In the genomic region with DNA sequence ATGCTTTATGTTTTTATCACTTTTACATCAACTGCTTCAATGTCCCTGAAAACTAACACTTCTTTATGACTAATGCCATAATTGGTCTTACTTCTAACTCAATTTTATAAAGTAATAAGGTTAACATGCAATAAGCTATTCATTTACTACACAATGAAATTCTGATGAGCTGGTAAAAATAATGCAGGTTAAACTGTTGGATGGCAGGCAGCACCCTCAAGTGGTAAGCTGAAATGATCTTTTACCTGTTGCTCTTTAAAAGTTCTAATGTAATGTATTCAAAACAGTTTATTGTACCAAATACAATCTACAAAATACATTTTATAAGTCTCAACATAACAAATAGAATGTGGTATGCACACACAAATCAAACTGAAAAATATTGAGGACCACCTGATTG, we compare ENCODE assay signal across 20 cellular contexts.
DNase-seq lines count a peak whose midpoint lies in the region; ATAC-seq and TF ChIP-seq lines count a peak whose summit lies in the region.
"Had no signal": no experiment of that assay in that cellular context is flagged by ENCODE, and none has a peak within 500 bp of the region (broad histone marks: within the 10 kb centered on the region; RNA-seq: fewer than 3 reads in every experiment).

No MANE protein-coding gene starts in this region.

- H3K9ac ChIP-seq in MM.1S (ENCODE audit: low read length) = no peak overlapping the region

- H3K36me3 ChIP-seq in GM23338 (ENCODE audit: insufficient read depth) (no peaks in the 10 kb centered on the region), MM.1S (replicated peaks; ENCODE audit: insufficient read depth, low read length) (no peaks in the 10 kb centered on the region), adrenal gland (replicated peaks in 1 of 2) (no peaks in the 10 kb centered on the region)
- H3K36me3 ChIP-seq: pancreas, transverse colon had no signal

- H3K9me3 ChIP-seq in MM.1S (replicated peaks; ENCODE audit: insufficient read depth, low read length) (no peaks in the 10 kb centered on the region), adrenal gland (replicated peaks in 1 of 3) (no peaks in the 10 kb centered on the region)
- H3K9me3 ChIP-seq: pancreas, transverse colon had no signal

- H3K4me1 ChIP-seq in GM23338 (ENCODE audit: insufficient read depth) = peaks cover 5% of the 10 kb centered on the region; the same call in 1 of the 2 replicates
- no peaks in the 10 kb centered on the region for H3K4me1 ChIP-seq in MM.1S (ENCODE audit: low read length)
- no peaks in the 10 kb centered on the region for H3K4me1 ChIP-seq in adrenal gland (replicated peaks in 1 of 2)
- H3K4me1 ChIP-seq: pancreas, transverse colon had no signal

- TF ChIP-seq POLR2A in adrenal gland (IDR thresholded peaks at IDR 0.05) = no peak

- H3K9me3 Mint-ChIP-seq in GM23338 (no peaks in the 10 kb centered on the region), nephron (no peaks in the 10 kb centered on the region)
- H3K9me3 Mint-ChIP-seq: activated CD4-positive, alpha-beta T cell treated with anti-CD3 and anti-CD28 coated beads, Interleukin-2, amount 10 ng/mL, durations not matched to agents 24 days and 14 days had no signal

- H3F3A ChIP-seq in GM23338 (replicated peaks; ENCODE audit: low read depth) (no peaks in the 10 kb centered on the region), MM.1S (ENCODE audit: insufficient read depth, low read length) (no peaks in the 10 kb centered on the region)

- ATAC-seq in GM23338 = no peak
- no peak for ATAC-seq in stimulated activated naive CD8-positive, alpha-beta T cell treated with anti-CD3 and anti-CD28 coated beads, Interleukin-15, Interleukin-2, amounts not matched to agents 100 U/mL and 50 U/mL, for 24 hours
- ATAC-seq: activated naive CD8-positive, alpha-beta T cell treated with anti-CD3 and anti-CD28 coated beads, Interleukin-2, amount 50 U/mL, for 24 hours; esophagus mucosa; pancreas had no signal

- H3K27ac Mint-ChIP-seq in GM23338 = no peak overlapping the region
- no peak overlapping the region for H3K27ac Mint-ChIP-seq in nephron
- H3K27ac Mint-ChIP-seq: activated CD4-positive, alpha-beta T cell treated with anti-CD3 and anti-CD28 coated beads, Interleukin-2, amount 10 ng/mL, durations not matched to agents 24 days and 14 days; activated naive CD8-positive, alpha-beta T cell treated with anti-CD3 and anti-CD28 coated beads, Interleukin-2, amount 50 U/mL, for 24 hours; stimulated activated naive CD8-positive, alpha-beta T cell treated with anti-CD3 and anti-CD28 coated beads, Interleukin-15, Interleukin-2, amounts not matched to agents 100 ng/mL and 50 ng/mL, for 24 hours had no signal

- H3K9me2 ChIP-seq in GM23338 (ENCODE audit: insufficient read depth) (no peaks in the 10 kb centered on the region), MM.1S (replicated peaks; ENCODE audit: insufficient read depth, low read length) (no peaks in the 10 kb centered on the region)

- DNase-seq in GM23338 (ENCODE audit: low spot score) = no peak
- DNase-seq in MM.1S = peak; percentile 21
- peak; percentile 12 for DNase-seq in astrocyte of the spinal cord (ENCODE audit: low read depth, low spot score)
- DNase-seq in adrenal gland = no peak
- no peak for DNase-seq in pons (ENCODE audit: low spot score)
- no peak for DNase-seq in stimulated activated naive CD8-positive, alpha-beta T cell treated with anti-CD3 and anti-CD28 coated beads, Interleukin-15, Interleukin-2, amounts not matched to agents 100 U/mL and 50 U/mL, for 24 hours
- DNase-seq: activated CD4-positive, alpha-beta T cell treated with anti-CD3 and anti-CD28 coated beads, Interleukin-2, amount 10 ng/mL, durations not matched to agents 24 days and 14 days; activated naive CD8-positive, alpha-beta T cell treated with anti-CD3 and anti-CD28 coated beads, Interleukin-2, amount 50 U/mL, for 24 hours; GDM1; H7; IMR-90; NCI-H187; NCI-H226; NK-92 treated with Interleukin-12 subunit alpha and Interleukin-12 subunit beta, amount 100 ng/mL, for 24 hours; pancreas; T-helper 1 cell; transverse colon had no signal

- H3K79me2 ChIP-seq in GM23338 (replicated peaks; ENCODE audit: insufficient read depth) (no peaks in the 10 kb centered on the region), MM.1S (ENCODE audit: low read length) (no peaks in the 10 kb centered on the region)

- H3K36me3 Mint-ChIP-seq in GM23338 (ENCODE audit: low read depth) (no peaks in the 10 kb centered on the region), nephron (ENCODE audit: low read depth) (no peaks in the 10 kb centered on the region)

- H3K27ac ChIP-seq in GM23338 (ENCODE audit: low read depth) = no peak overlapping the region
- no peak overlapping the region for H3K27ac ChIP-seq in MM.1S (ENCODE audit: low read length)
- H3K27ac ChIP-seq in adrenal gland = no peak overlapping the region
- H3K27ac ChIP-seq: pancreas, transverse colon had no signal

- no peaks in the 10 kb centered on the region for H3K27me3 ChIP-seq in GM23338 (ENCODE audit: insufficient read depth)
- no peaks in the 10 kb centered on the region for H3K27me3 ChIP-seq in MM.1S (replicated peaks; ENCODE audit: insufficient read depth, low read length)
- H3K27me3 ChIP-seq in adrenal gland = no peaks in the 10 kb centered on the region
- H3K27me3 ChIP-seq: pancreas, transverse colon had no signal

- H3K4me3 Mint-ChIP-seq in GM23338 = no peak overlapping the region
- H3K4me3 Mint-ChIP-seq in nephron = no peak overlapping the region
- H3K4me3 Mint-ChIP-seq: activated CD4-positive, alpha-beta T cell treated with anti-CD3 and anti-CD28 coated beads, Interleukin-2, amount 10 ng/mL, durations not matched to agents 24 days and 14 days; activated naive CD8-positive, alpha-beta T cell treated with anti-CD3 and anti-CD28 coated beads, Interleukin-2, amount 50 U/mL, for 24 hours; stimulated activated naive CD8-positive, alpha-beta T cell treated with anti-CD3 and anti-CD28 coated beads, Interleukin-15, Interleukin-2, amounts not matched to agents 100 ng/mL and 50 ng/mL, for 24 hours had no signal

- H3K4me3 ChIP-seq in GM23338 (no peak overlapping the region), MM.1S (ENCODE audit: low read length) (no peak overlapping the region), astrocyte of the spinal cord (ENCODE audit: low read depth, low read length) (no peak overlapping the region), adrenal gland (no peak overlapping the region)
- H3K4me3 ChIP-seq: pancreas, transverse colon had no signal

- intact Hi-C loops in adrenal gland (cut with DNase I) = no loop called here

- H3K27me3 Mint-ChIP-seq in GM23338 (ENCODE audit: insufficient read depth, low read depth, poor library complexity) (no peaks in the 10 kb centered on the region), nephron (ENCODE audit: low read depth) (no peaks in the 10 kb centered on the region)
- H3K27me3 Mint-ChIP-seq: activated CD4-positive, alpha-beta T cell treated with anti-CD3 and anti-CD28 coated beads, Interleukin-2, amount 10 ng/mL, durations not matched to agents 24 days and 14 days; activated naive CD8-positive, alpha-beta T cell treated with anti-CD3 and anti-CD28 coated beads, Interleukin-2, amount 50 U/mL, for 24 hours; stimulated activated naive CD8-positive, alpha-beta T cell treated with anti-CD3 and anti-CD28 coated beads, Interleukin-15, Interleukin-2, amounts not matched to agents 100 ng/mL and 50 ng/mL, for 24 hours had no signal

- no peaks in the 10 kb centered on the region for H4K20me1 ChIP-seq in GM23338 (replicated peaks; ENCODE audit: insufficient read depth)
- H4K20me1 ChIP-seq in MM.1S (ENCODE audit: insufficient read depth, low read length) = no peaks in the 10 kb centered on the region

- H3K4me1 Mint-ChIP-seq in GM23338 = peaks cover 4% of the 10 kb centered on the region; the same call in 2 of the 3 replicates
- no peaks in the 10 kb centered on the region for H3K4me1 Mint-ChIP-seq in nephron
- H3K4me1 Mint-ChIP-seq: activated CD4-positive, alpha-beta T cell treated with anti-CD3 and anti-CD28 coated beads, Interleukin-2, amount 10 ng/mL, durations not matched to agents 24 days and 14 days; activated naive CD8-positive, alpha-beta T cell treated with anti-CD3 and anti-CD28 coated beads, Interleukin-2, amount 50 U/mL, for 24 hours had no signal

- H3K4me2 ChIP-seq in GM23338 = no peak overlapping the region
- H3K4me2 ChIP-seq in MM.1S (ENCODE audit: low read depth, low read length) = no peak overlapping the region

- H2AFZ ChIP-seq in GM23338 (no peak overlapping the region), MM.1S (ENCODE audit: low read length) (no peak overlapping the region)

- TF ChIP-seq CTCF in GM23338 (conservative IDR thresholded peaks at IDR 0.05; ENCODE audit: low read depth in 2 of 2) (peak; percentile 45 to 51), MM.1S (IDR thresholded peaks at IDR 0.05; ENCODE audit: low read length) (peak; percentile 52), astrocyte of the spinal cord (IDR thresholded peaks at IDR 0.05; ENCODE audit: low read depth, low read length) (peak; percentile 24), nephron (IDR thresholded peaks at IDR 0.05; ENCODE audit: unreplicated experiment in 3 of 3) (peak; percentile 25 to 37 (median 34)), adrenal gland (IDR thresholded peaks at IDR 0.05) (no peak)

- in situ Hi-C loops in astrocyte of the spinal cord (cut with HindIII; ENCODE audit: low sequenced_read_pairs) = no loop called here

TF ChIP-seq in GM23338, 12 proteins besides CTCF, POLR2A, EP300 and RAD21 (continues in another document):
- TF ChIP-seq JUNB (IDR thresholded peaks at IDR 0.05; ENCODE audit: unreplicated experiment) (no peak), EZH2 (IDR thresholded peaks at IDR 0.05; ENCODE audit: low read depth, unreplicated experiment) (no peak), ZNF331 (CRISPR knock-in tag; IDR thresholded peaks at IDR 0.05; ENCODE audit: low read depth) (no peak)

Comparison
In these comparisons a context has a peak if more than half of its experiments do, and no peak if none do; other contexts are left out.
1. DNase-seq: peak in MM.1S (single experiment) and astrocyte of the spinal cord (single experiment); none in GM23338 (single experiment), adrenal gland (0 of 7), pons (single experiment) and stimulated activated naive CD8-positive, alpha-beta T cell treated with anti-CD3 and anti-CD28 coated beads, Interleukin-15, Interleukin-2, amounts not matched to agents 100 U/mL and 50 U/mL, for 24 hours (single experiment).
2. CTCF ChIP-seq: peak in GM23338 (2 of 2), MM.1S (single experiment), astrocyte of the spinal cord (single experiment) and nephron (3 of 3); none in adrenal gland (0 of 6).